9 cellular contexts compared by ENCODE assay signal in genomic region chr4:6676722-6677558, GRCh38. TPM values are rescaled to one million over a fixed set of nuclear protein-coding genes. Genes with fewer than 3 reads are reported as not detected.
DNase-seq lines count a peak whose midpoint lies in the region; ATAC-seq and TF ChIP-seq lines count a peak whose summit lies in the region.
"Had no signal": no experiment of that assay in that cellular context is flagged by ENCODE, and none has a peak within 500 bp of the region (broad histone marks: within the 10 kb centered on the region; RNA-seq: fewer than 3 reads in every experiment).

No MANE protein-coding gene starts in this region.

- POLR2A ChIA-PET in HEK293T (lab: Yijun Ruan, JAX) = interaction anchor here (1.2 to 5.8 kb wide), 5 partner anchors 12 to 40 kb away, joined by 4 to 79 read pairs (median 17); partner anchors contain the start of genes BLOC1S4, MRFAP1 and MRFAP1L1

- H3K4me3 ChIP-seq in cardiac muscle cell (no peak overlapping the region), heart right ventricle (no peak overlapping the region), iPS-20b (ENCODE audit: low read length) (0 out of 2 replicates have a peak overlapping the region, but pooled peaks have one; percentile 75)

- H3K27me3 ChIP-seq in cardiac muscle cell (no peaks in the 10 kb centered on the region), heart right ventricle (no peaks in the 10 kb centered on the region), iPS-20b (ENCODE audit: insufficient read depth, low read length) (no peaks in the 10 kb centered on the region)

- no peak for TF ChIP-seq CTCF in cardiac muscle cell (IDR thresholded peaks at IDR 0.05; ENCODE audit: low read depth, low read length)
- no peak for TF ChIP-seq CTCF in heart right ventricle (IDR thresholded peaks at IDR 0.05)
- TF ChIP-seq CTCF in VCaP (conservative IDR thresholded peaks at IDR 0.05) = no peak

- peak in 1 of 2 donors; percentile 24 for DNase-seq in cardiac muscle cell (ENCODE audit: low read depth in 1 of 2, low spot score in 1 of 2)
- no peak for DNase-seq in heart right ventricle
- DNase-seq in stimulated activated naive CD8-positive, alpha-beta T cell treated with anti-CD3 and anti-CD28 coated beads, Interleukin-15, amount 100 ng/mL, for 72 hours = no peak
- DNase-seq in mucosa of gallbladder (ENCODE audit: low spot score) = no peak
- DNase-seq in HEK293T (ENCODE audit: extremely low spot score) = no peak

- CTCF ChIA-PET in HEK293T (lab: Yijun Ruan, JAX) = interaction anchor here (0.6 to 1.7 kb wide), 3 partner anchors 129 to 346 kb away, joined by 3 to 4 read pairs (median 4); no protein-coding TSS in a partner anchor

- H3K36me3 ChIP-seq in cardiac muscle cell (no peaks in the 10 kb centered on the region), heart right ventricle (peaks cover 0 to 11% (median 0%) of the 10 kb centered on the region in 9 donors), iPS-20b (ENCODE audit: insufficient read depth, low read depth, low read length) (peaks cover 23% of the 10 kb centered on the region)

- H3K27ac ChIP-seq in cardiac muscle cell = peak overlapping the region; percentile 39
- H3K27ac ChIP-seq in heart right ventricle = no peak overlapping the region
- H3K27ac ChIP-seq in VCaP = peak overlapping the region; percentile 93; the same call in 1 of the 2 replicates
- H3K27ac ChIP-seq in iPS-20b (ENCODE audit: low read length) = no peak overlapping the region
- H3K27ac ChIP-seq: SK-N-MC had no signal

- H3K9ac ChIP-seq in iPS-20b (ENCODE audit: low read depth, low read length) = no peak overlapping the region

- H3K4me3 Mint-ChIP-seq in stimulated activated naive CD8-positive, alpha-beta T cell treated with anti-CD3 and anti-CD28 coated beads, Interleukin-15, amount 100 ng/mL, for 72 hours = peak overlapping the region; percentile 76 to 85

- WGBS in heart right ventricle, 2 donors = 75 to 87% methylated on average over 21 of the region's 21 CpGs

- peaks cover 75% of the 10 kb centered on the region for H3K4me1 Mint-ChIP-seq in stimulated activated naive CD8-positive, alpha-beta T cell treated with anti-CD3 and anti-CD28 coated beads, Interleukin-15, amount 100 ng/mL, for 72 hours

- H3K9me3 Mint-ChIP-seq in stimulated activated naive CD8-positive, alpha-beta T cell treated with anti-CD3 and anti-CD28 coated beads, Interleukin-15, amount 100 ng/mL, for 72 hours = no peaks in the 10 kb centered on the region

- H3K27ac Mint-ChIP-seq in stimulated activated naive CD8-positive, alpha-beta T cell treated with anti-CD3 and anti-CD28 coated beads, Interleukin-15, amount 100 ng/mL, for 72 hours = peak overlapping the region; percentile 85 to 91

- H3K27me3 Mint-ChIP-seq in stimulated activated naive CD8-positive, alpha-beta T cell treated with anti-CD3 and anti-CD28 coated beads, Interleukin-15, amount 100 ng/mL, for 72 hours = no peaks in the 10 kb centered on the region

- intact Hi-C loops in heart right ventricle (cut with DNase I) = no loop called here

- H3K4me1 ChIP-seq in cardiac muscle cell (ENCODE audit: low read depth) (peaks cover 8% of the 10 kb centered on the region), heart right ventricle (peaks cover 14 to 41% (median 36%) of the 10 kb centered on the region in 9 donors), iPS-20b (ENCODE audit: insufficient read depth, low read length) (peaks cover 10% of the 10 kb centered on the region; the same call in 1 of the 2 replicates)

- H3K9me3 ChIP-seq in cardiac muscle cell (ENCODE audit: low read depth) = no peaks in the 10 kb centered on the region
- peaks cover 0 to 7% (median 0%) of the 10 kb centered on the region in 11 donors for H3K9me3 ChIP-seq in heart right ventricle
- H3K9me3 ChIP-seq in iPS-20b (ENCODE audit: insufficient read depth, low read depth, low read length) = no peaks in the 10 kb centered on the region

- no peak for ATAC-seq in heart right ventricle
- ATAC-seq in stimulated activated naive CD8-positive, alpha-beta T cell treated with anti-CD3 and anti-CD28 coated beads, Interleukin-15, amount 100 ng/mL, for 72 hours = no peak
- no peak for ATAC-seq in GM21390 (IDR thresholded peaks at IDR 0.05; ENCODE audit: unreplicated experiment)

TF ChIP-seq in HEK293T, 16 proteins besides CTCF, POLR2A, EP300 and RAD21:
- TF ChIP-seq L3MBTL2 (conservative IDR thresholded peaks at IDR 0.05) (no peak), PKNOX1 (IDR thresholded peaks at IDR 0.05) (no peak), CTBP1 (IDR thresholded peaks at IDR 0.05; ENCODE audit: borderline replicate concordance) (no peak), TARDBP (IDR thresholded peaks at IDR 0.05) (no peak), ZNF384 (IDR thresholded peaks at IDR 0.05) (no peak), BHLHE40 (IDR thresholded peaks at IDR 0.05; ENCODE audit: borderline replicate concordance) (no peak), SP1 (IDR thresholded peaks at IDR 0.05) (no peak), HDGF (IDR thresholded peaks at IDR 0.05; ENCODE audit: borderline replicate concordance) (no peak), FOXK2 (IDR thresholded peaks at IDR 0.05) (no peak), FOXA1 (IDR thresholded peaks at IDR 0.05) (no peak), ELF4 (IDR thresholded peaks at IDR 0.05) (no peak), NFRKB (IDR thresholded peaks at IDR 0.05) (no peak), FOXM1 (IDR thresholded peaks at IDR 0.05; ENCODE audit: borderline replicate concordance) (no peak), LEF1 (IDR thresholded peaks at IDR 0.05; ENCODE audit: borderline replicate concordance) (no peak), ARNT (IDR thresholded peaks at IDR 0.05) (no peak), SUZ12 (IDR thresholded peaks at IDR 0.05) (no peak)

RNA-seq across cellular contexts. Expression of gene S100P, which starts 16.7 kb away (rescaled TPM):
- total RNA-seq in cardiac muscle cell (not detected in 2 replicates), heart right ventricle (1 to 10 TPM in 5 of 10 donors, under 1 TPM in 1, not detected in 4; 0.41 to 8.2 (median 1.6) TPM), mucosa of gallbladder (33.4 TPM)
- polyA plus RNA-seq in cardiac muscle cell (not detected in 2 replicates), heart right ventricle (under 1 TPM; 0.22 to 0.68 TPM)

RNA-seq across cellular contexts. Expression of gene MRFAP1L1, which starts 32.7 kb away (rescaled TPM):
- total RNA-seq in cardiac muscle cell (82.4 and 112 TPM in 2 replicates), heart right ventricle (10 to 100 TPM; 37.5 to 49.9 (median 42.1) TPM), mucosa of gallbladder (51.2 TPM)
- polyA plus RNA-seq in cardiac muscle cell (73.3 and 76.4 TPM in 2 replicates), heart right ventricle (10 to 100 TPM; 61.5 to 73.7 TPM)

RNA-seq across cellular contexts. Expression of gene MRFAP1, which starts 36.5 kb away (rescaled TPM):
- total RNA-seq in cardiac muscle cell (262 and 291 TPM in 2 replicates), heart right ventricle (100 to 1,000 TPM; 222 to 268 (median 248) TPM), mucosa of gallbladder (244 TPM)
- polyA plus RNA-seq in cardiac muscle cell (315 and 319 TPM in 2 replicates), heart right ventricle (100 to 1,000 TPM; 163 to 445 TPM)

RNA-seq across cellular contexts. Expression of gene BLOC1S4, which starts 39.0 kb away (rescaled TPM):
- total RNA-seq in cardiac muscle cell (48.9 and 52.1 TPM in 2 replicates), heart right ventricle (10 to 100 TPM in 1 of 10 donors, 1 to 10 TPM in 9; 4.4 to 10.2 (median 7.0) TPM), mucosa of gallbladder (18.1 TPM)
- polyA plus RNA-seq in cardiac muscle cell (53.5 and 55.5 TPM in 2 replicates), heart right ventricle (1 to 10 TPM; 4.8 to 7.8 TPM)

Comparison
In these comparisons a context has a peak if more than half of its experiments do, and no peak if none do; other contexts are left out.
1. H3K27ac ChIP-seq: peak in cardiac muscle cell (single experiment) and VCaP (single experiment); none in heart right ventricle (0 of 10) and iPS-20b (single experiment).